ENCODE assay signal across 21 cellular contexts in the genomic region with DNA sequence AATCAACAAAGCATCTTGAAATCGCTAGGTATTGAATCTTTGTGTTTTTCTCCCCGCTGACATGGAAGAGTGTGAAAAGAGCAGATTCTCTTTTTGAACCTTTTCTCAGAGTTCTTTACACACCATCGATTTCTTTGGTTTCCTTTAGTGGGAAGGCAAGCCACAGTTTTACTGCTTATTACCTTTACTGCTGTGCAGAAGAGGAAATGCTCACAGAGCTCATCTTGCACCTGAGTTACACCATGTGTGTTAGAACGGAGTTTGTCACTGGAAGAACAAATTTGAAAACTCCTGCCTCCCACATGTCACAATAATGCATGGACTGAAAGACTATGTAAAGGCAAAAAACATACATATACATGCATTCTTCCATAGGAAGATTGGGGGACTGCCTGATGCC. TPM values are rescaled to one million over a fixed set of nuclear protein-coding genes. Genes with fewer than 3 reads are reported as not detected.
A peak's percentile ranks its signal among the peaks of the same experiment; 100 is the strongest.
DNase-seq lines count a peak whose midpoint lies in the region; ATAC-seq and TF ChIP-seq lines count a peak whose summit lies in the region.
"Had no signal": no experiment of that assay in that cellular context is flagged by ENCODE, and none has a peak within 500 bp of the region (broad histone marks: within the 10 kb centered on the region; RNA-seq: fewer than 3 reads in every experiment).

No MANE protein-coding gene starts in this region.

- no peaks in the 10 kb centered on the region for H3K27me3 Mint-ChIP-seq in activated CD4-positive, alpha-beta T cell treated with anti-CD3 and anti-CD28 coated beads for 36 hours
- H3K27me3 Mint-ChIP-seq in activated CD4-positive, alpha-beta T cell treated with anti-CD3 and anti-CD28 coated beads, Interleukin-2, amount 10 ng/mL, durations not matched to agents 7 days and 5 days: no peaks in the 10 kb centered on the region
- H3K27me3 Mint-ChIP-seq in T-cell (no peaks in the 10 kb centered on the region), naive B cell (no peaks in the 10 kb centered on the region), MCF 10A (ENCODE audit: insufficient read depth, unreplicated experiment) (no peaks in the 10 kb centered on the region)

- H3K4me2 ChIP-seq in BLaER1 treated with 17β-estradiol and CSF1 and Interleukin-3, amounts not matched to agents 10 nM and 100 nM: peak overlapping the region; percentile 59 to 92 (median 77)
- H3K4me2 ChIP-seq: KMS-11 had no signal

- H3K4me1 Mint-ChIP-seq in activated CD4-positive, alpha-beta T cell treated with anti-CD3 and anti-CD28 coated beads for 36 hours: peaks cover 18% of the 10 kb centered on the region
- H3K4me1 Mint-ChIP-seq in activated CD4-positive, alpha-beta T cell treated with anti-CD3 and anti-CD28 coated beads, Interleukin-2, amount 10 ng/mL, durations not matched to agents 7 days and 5 days: peaks cover 20% of the 10 kb centered on the region
- H3K4me1 Mint-ChIP-seq in T-cell: peaks cover 35 to 59% (median 47%) of the 10 kb centered on the region in 3 donors
- peaks cover 51 to 82% (median 71%) of the 10 kb centered on the region in 3 donors for H3K4me1 Mint-ChIP-seq in naive B cell
- no peaks in the 10 kb centered on the region for H3K4me1 Mint-ChIP-seq in MCF 10A (ENCODE audit: insufficient read depth, unreplicated experiment)

- H3K4me3 ChIP-seq in BLaER1 treated with 17β-estradiol and CSF1 and Interleukin-3, amounts not matched to agents 10 nM and 100 nM: peak overlapping the region in 8 of 10 experiments; percentile 0 to 32 (median 14); a peak in 3 of 20 replicates
- H3K4me3 ChIP-seq: HAP-1, left ventricle myocardium inferior, SK-N-MC, tibial artery had no signal

- BruUV-seq in MCF 10A (replicated peaks; lab: Mats Ljungman, UMichigan): no TSS peak

- no peak overlapping the region for H3K4me3 Mint-ChIP-seq in activated CD4-positive, alpha-beta T cell treated with anti-CD3 and anti-CD28 coated beads for 36 hours
- H3K4me3 Mint-ChIP-seq in activated CD4-positive, alpha-beta T cell treated with anti-CD3 and anti-CD28 coated beads, Interleukin-2, amount 10 ng/mL, durations not matched to agents 7 days and 5 days: no peak overlapping the region
- H3K4me3 Mint-ChIP-seq in T-cell: peak overlapping the region in 2 of 3 donors; percentile 48 to 63
- peak overlapping the region; percentile 70 to 87 (median 76) for H3K4me3 Mint-ChIP-seq in naive B cell
- H3K4me3 Mint-ChIP-seq in MCF 10A (ENCODE audit: unreplicated experiment): no peak overlapping the region

- H3K4me1 ChIP-seq in BLaER1 treated with 17β-estradiol and CSF1 and Interleukin-3, amounts not matched to agents 10 nM and 100 nM: peaks cover 40 to 63% (median 50%) of the 10 kb centered on the region in 10 experiments
- H3K4me1 ChIP-seq: HAP-1, left ventricle myocardium inferior, tibial artery had no signal

- ATAC-seq in activated CD4-positive, alpha-beta T cell treated with anti-CD3 and anti-CD28 coated beads for 36 hours: no peak
- peak; percentile 57 to 79 (median 75) for ATAC-seq in T-cell (replicated peaks in 1 of 4)
- ATAC-seq in naive B cell (ENCODE audit: low read depth in 2 of 2): peak; percentile 48 to 59
- ATAC-seq in GM21447 (IDR thresholded peaks at IDR 0.05; ENCODE audit: unreplicated experiment): no peak

- no peaks in the 10 kb centered on the region for H4K20me1 ChIP-seq in BLaER1 treated with 17β-estradiol and CSF1 and Interleukin-3, amounts not matched to agents 10 nM and 100 nM

- peak overlapping the region in 10 of 11 experiments; percentile 5 to 82 (median 68); a peak in 15 of 22 replicates for H3K27ac ChIP-seq in BLaER1 treated with 17β-estradiol and CSF1 and Interleukin-3, amounts not matched to agents 10 nM and 100 nM
- H3K27ac ChIP-seq: KMS-11, left ventricle myocardium inferior, SK-N-MC, tibial artery had no signal

- peaks cover 14 to 56% (median 34%) of the 10 kb centered on the region in 11 experiments for H3K36me3 ChIP-seq in BLaER1 treated with 17β-estradiol and CSF1 and Interleukin-3, amounts not matched to agents 10 nM and 100 nM
- H3K36me3 ChIP-seq: HAP-1 had no signal

- peaks cover 24% of the 10 kb centered on the region for H3K9me3 Mint-ChIP-seq in activated CD4-positive, alpha-beta T cell treated with anti-CD3 and anti-CD28 coated beads for 36 hours (ENCODE audit: low read depth)
- H3K9me3 Mint-ChIP-seq in activated CD4-positive, alpha-beta T cell treated with anti-CD3 and anti-CD28 coated beads, Interleukin-2, amount 10 ng/mL, durations not matched to agents 7 days and 5 days: peaks cover 36% of the 10 kb centered on the region
- H3K9me3 Mint-ChIP-seq in T-cell (peaks cover 0 to 26% (median 25%) of the 10 kb centered on the region in 3 donors), naive B cell (peaks cover 0 to 14% (median 3%) of the 10 kb centered on the region in 7 donors), MCF 10A (ENCODE audit: unreplicated experiment) (no peaks in the 10 kb centered on the region)

- no peaks in the 10 kb centered on the region for H3K27me3 ChIP-seq in BLaER1 treated with 17β-estradiol and CSF1 and Interleukin-3, amounts not matched to agents 10 nM and 100 nM
- H3K27me3 ChIP-seq: tibial artery had no signal

- peaks cover 23 to 49% (median 44%) of the 10 kb centered on the region in 11 experiments for H3K9me3 ChIP-seq in BLaER1 treated with 17β-estradiol and CSF1 and Interleukin-3, amounts not matched to agents 10 nM and 100 nM (replicated peaks in 1 of 11)
- H3K9me3 ChIP-seq: HAP-1 had no signal

- CTCF ChIA-PET in activated CD4-positive, alpha-beta T cell treated with anti-CD3 and anti-CD28 coated beads for 36 hours (lab: Charles Lee): no interaction called here
- CTCF ChIA-PET in activated CD4-positive, alpha-beta T cell treated with anti-CD3 and anti-CD28 coated beads, Interleukin-2, amount 10 ng/mL, durations not matched to agents 7 days and 5 days (lab: Charles Lee): interaction anchor here (0.5 kb wide), 1 partner anchor 211 kb away, joined by 3 read pairs; no protein-coding TSS in a partner anchor
- CTCF ChIA-PET in T-cell (lab: Charles Lee) (interaction anchor here in 1 of 2 donors (0.6 kb wide), 1 partner anchor 1692 kb away, joined by 3 read pairs; no protein-coding TSS in a partner anchor), MCF 10A (lab: Yijun Ruan, JAX) (interaction anchor here (0.6 kb wide), 1 partner anchor 161 kb away, joined by 4 read pairs; no protein-coding TSS in a partner anchor)

- peaks cover 45% of the 10 kb centered on the region for H3K36me3 Mint-ChIP-seq in activated CD4-positive, alpha-beta T cell treated with anti-CD3 and anti-CD28 coated beads for 36 hours (ENCODE audit: low read depth)
- peaks cover 59% of the 10 kb centered on the region for H3K36me3 Mint-ChIP-seq in activated CD4-positive, alpha-beta T cell treated with anti-CD3 and anti-CD28 coated beads, Interleukin-2, amount 10 ng/mL, durations not matched to agents 7 days and 5 days (ENCODE audit: low read depth)
- H3K36me3 Mint-ChIP-seq in T-cell (peaks cover 38% of the 10 kb centered on the region), naive B cell (peaks cover 0 to 9% of the 10 kb centered on the region in 2 donors), MCF 10A (ENCODE audit: insufficient read depth, unreplicated experiment) (peaks cover 43% of the 10 kb centered on the region)

- TF ChIP-seq CTCF in MCF 10A (IDR thresholded peaks at IDR 0.05; ENCODE audit: unreplicated experiment): no peak

- H3K9ac ChIP-seq in BLaER1 treated with 17β-estradiol and CSF1 and Interleukin-3, amounts not matched to agents 10 nM and 100 nM: peak overlapping the region in 7 of 11 experiments; percentile 5 to 68 (median 52); a peak in 13 of 22 replicates
- H3K9ac ChIP-seq: KMS-11 had no signal

- POLR2A ChIA-PET in activated CD4-positive, alpha-beta T cell treated with anti-CD3 and anti-CD28 coated beads for 36 hours (lab: Charles Lee): no interaction called here
- POLR2A ChIA-PET in activated CD4-positive, alpha-beta T cell treated with anti-CD3 and anti-CD28 coated beads, Interleukin-2, amount 10 ng/mL, durations not matched to agents 7 days and 5 days (lab: Charles Lee): no interaction called here
- POLR2A ChIA-PET in T-cell (lab: Charles Lee): interaction anchor here (0.5 to 0.6 kb wide), 2 partner anchors 460 to 618 kb away, joined by 4 to 6 read pairs; no protein-coding TSS in a partner anchor
- POLR2A ChIA-PET in MCF 10A (lab: Yijun Ruan, JAX): no interaction called here

- H3K27ac Mint-ChIP-seq in activated CD4-positive, alpha-beta T cell treated with anti-CD3 and anti-CD28 coated beads for 36 hours: peak overlapping the region; percentile 27
- H3K27ac Mint-ChIP-seq in activated CD4-positive, alpha-beta T cell treated with anti-CD3 and anti-CD28 coated beads, Interleukin-2, amount 10 ng/mL, durations not matched to agents 7 days and 5 days: no peak overlapping the region
- H3K27ac Mint-ChIP-seq in T-cell (peak overlapping the region; percentile 54 to 71), naive B cell (peak overlapping the region; percentile 30 to 92 (median 75)), MCF 10A (ENCODE audit: low read depth, unreplicated experiment) (no peak overlapping the region)

- DNase-seq in activated CD4-positive, alpha-beta T cell treated with anti-CD3 and anti-CD28 coated beads for 36 hours: no peak
- DNase-seq in activated CD4-positive, alpha-beta T cell treated with anti-CD3 and anti-CD28 coated beads, Interleukin-2, amount 10 ng/mL, durations not matched to agents 7 days and 5 days: no peak
- no peak for DNase-seq in T-cell
- peak; percentile 34 for DNase-seq in naive B cell
- DNase-seq in GF-D8 (lab: John Stamatoyannopoulos, UW): no peak
- no peak for DNase-seq in MCF 10A (ENCODE audit: unreplicated experiment)
- DNase-seq: activated CD4-positive, alpha-beta T cell treated with anti-CD3 and anti-CD28 coated beads for 4 hours; amniotic stem cell; effector CD4-positive, alpha-beta T cell; islet precursor cell; left ventricle myocardium inferior; NCI-H1436 treated with DMSO at 0.1 percent for 48 hours; NCI-H345; NCI-H748 treated with DMSO at 0.1 percent for 48 hours; occipital lobe; tibial artery had no signal

- intact Hi-C loops in activated CD4-positive, alpha-beta T cell treated with anti-CD3 and anti-CD28 coated beads for 36 hours (cut with DNase I, micrococcal nuclease): no loop called here
- intact Hi-C loops in MCF 10A (cut with micrococcal nuclease): no loop called here

RNA-seq across cellular contexts. Expression of gene PDK1, which starts 45.3 kb away (rescaled TPM):
- 10 to 100 TPM; 56.8 to 85.5 TPM for total RNA-seq in activated CD4-positive, alpha-beta T cell treated with anti-CD3 and anti-CD28 coated beads for 36 hours
- 10 to 100 TPM; 36.1 to 49.1 TPM for total RNA-seq in activated CD4-positive, alpha-beta T cell treated with anti-CD3 and anti-CD28 coated beads, Interleukin-2, amount 10 ng/mL, durations not matched to agents 7 days and 5 days
- 10 to 100 TPM; 37.3 to 70.3 (median 48.6) TPM for total RNA-seq in T-cell
- 10 to 100 TPM; 24.2 to 41.4 (median 32.4) TPM for polyA plus RNA-seq in naive B cell (ENCODE audit: low read depth in 6 of 6)
- total RNA-seq in MCF 10A (2022): 18.7 and 26.5 TPM in 2 replicates

Comparison
In these comparisons a context has a peak if more than half of its experiments do, and no peak if none do; other contexts are left out.
1. H3K27ac Mint-ChIP-seq: peak in activated CD4-positive, alpha-beta T cell treated with anti-CD3 and anti-CD28 coated beads for 36 hours (single experiment), T-cell (2 of 2) and naive B cell (6 of 6); none in activated CD4-positive, alpha-beta T cell treated with anti-CD3 and anti-CD28 coated beads, Interleukin-2, amount 10 ng/mL, durations not matched to agents 7 days and 5 days (single experiment) and MCF 10A (single experiment).
2. ATAC-seq: peak in T-cell (4 of 4) and naive B cell (2 of 2); none in activated CD4-positive, alpha-beta T cell treated with anti-CD3 and anti-CD28 coated beads for 36 hours (single experiment) and GM21447 (single experiment).
3. H3K4me3 Mint-ChIP-seq: peak in T-cell (2 of 3) and naive B cell (8 of 8); none in activated CD4-positive, alpha-beta T cell treated with anti-CD3 and anti-CD28 coated beads for 36 hours (single experiment), activated CD4-positive, alpha-beta T cell treated with anti-CD3 and anti-CD28 coated beads, Interleukin-2, amount 10 ng/mL, durations not matched to agents 7 days and 5 days (single experiment) and MCF 10A (single experiment).
4. POLR2A ChIA-PET loops: an anchor here in T-cell (0.5 to 0.6 kb wide); none called in activated CD4-positive, alpha-beta T cell treated with anti-CD3 and anti-CD28 coated beads for 36 hours, activated CD4-positive, alpha-beta T cell treated with anti-CD3 and anti-CD28 coated beads, Interleukin-2, amount 10 ng/mL, durations not matched to agents 7 days and 5 days and MCF 10A.